In genomic region chr1:236455242-236455641, GRCh38 we compare ENCODE assay signal across 19 cellular contexts.
"Had no signal": no experiment of that assay in that cellular context is flagged by ENCODE, and none has a peak within 500 bp of the region (broad histone marks: within the 10 kb centered on the region; RNA-seq: fewer than 3 reads in every experiment).

No MANE protein-coding gene starts in this region.

- H3K27ac Mint-ChIP-seq: activated CD4-positive, alpha-beta T cell treated with anti-CD3 and anti-CD28 coated beads for 36 hours; activated CD8-positive, alpha-beta T cell treated with anti-CD3 and anti-CD28 coated beads for 36 hours; activated naive CD8-positive, alpha-beta T cell treated with anti-CD3 and anti-CD28 coated beads, Interleukin-2, amount 50 U/mL, for 24 hours; activated T-helper 1 cell treated with anti-CD3 and anti-CD28 coated beads, Interleukin-12 subunit alpha, Interleukin-12 subunit beta, Interleukin-2, Interleukin-4 antibody, amounts not matched to agents 30 ng/mL and 10 ng/mL and 1 ng/mL, durations not matched to agents 14 hours and 24 hours and 36 hours; naive thymus-derived CD4-positive, alpha-beta T cell; stimulated activated naive B cell treated with anti-CD40 and anti-IgM and Interleukin-4, amounts not matched to agents 10 μg/mL and 1 μg/mL and 100 μg/mL, for 72 hours had no signal

- H3K27me3 Mint-ChIP-seq: activated CD4-positive, alpha-beta T cell treated with anti-CD3 and anti-CD28 coated beads for 36 hours; activated naive CD8-positive, alpha-beta T cell treated with anti-CD3 and anti-CD28 coated beads, Interleukin-2, amount 50 U/mL, for 24 hours; naive thymus-derived CD4-positive, alpha-beta T cell had no signal

- H3K9me3 ChIP-seq: lower lobe of right lung, neutrophil, spleen, tibial nerve had no signal

- ATAC-seq: activated CD4-positive, alpha-beta T cell treated with anti-CD3 and anti-CD28 coated beads for 36 hours; activated CD8-positive, alpha-beta T cell treated with anti-CD3 and anti-CD28 coated beads for 36 hours; activated naive CD8-positive, alpha-beta T cell treated with anti-CD3 and anti-CD28 coated beads, Interleukin-2, amount 50 U/mL, for 24 hours; naive thymus-derived CD4-positive, alpha-beta T cell; sciatic nerve; stimulated activated naive B cell treated with anti-CD40 and anti-IgM and Interleukin-4, amounts not matched to agents 10 μg/mL and 1 μg/mL and 100 μg/mL, for 72 hours had no signal

- H3K4me3 Mint-ChIP-seq: activated CD4-positive, alpha-beta T cell treated with anti-CD3 and anti-CD28 coated beads for 36 hours; activated CD8-positive, alpha-beta T cell treated with anti-CD3 and anti-CD28 coated beads for 36 hours; activated naive CD8-positive, alpha-beta T cell treated with anti-CD3 and anti-CD28 coated beads, Interleukin-2, amount 50 U/mL, for 24 hours; activated T-helper 1 cell treated with anti-CD3 and anti-CD28 coated beads, Interleukin-12 subunit alpha, Interleukin-12 subunit beta, Interleukin-2, Interleukin-4 antibody, amounts not matched to agents 30 ng/mL and 10 ng/mL and 1 ng/mL, durations not matched to agents 14 hours and 24 hours and 36 hours; naive thymus-derived CD4-positive, alpha-beta T cell; stimulated activated naive B cell treated with anti-CD40 and anti-IgM and Interleukin-4, amounts not matched to agents 10 μg/mL and 1 μg/mL and 100 μg/mL, for 72 hours had no signal

- H3K27me3 ChIP-seq: neutrophil, tibial nerve had no signal

- H3K27ac ChIP-seq: coronary artery, lower lobe of right lung, neutrophil, spleen, tibial nerve, VCaP had no signal

- H3K9me3 Mint-ChIP-seq: activated CD8-positive, alpha-beta T cell treated with anti-CD3 and anti-CD28 coated beads for 36 hours; activated naive CD8-positive, alpha-beta T cell treated with anti-CD3 and anti-CD28 coated beads, Interleukin-2, amount 50 U/mL, for 24 hours; activated T-helper 1 cell treated with anti-CD3 and anti-CD28 coated beads, Interleukin-12 subunit alpha, Interleukin-12 subunit beta, Interleukin-2, Interleukin-4 antibody, amounts not matched to agents 30 ng/mL and 10 ng/mL and 1 ng/mL, durations not matched to agents 14 hours and 24 hours and 36 hours; naive thymus-derived CD4-positive, alpha-beta T cell had no signal

- H3K4me3 ChIP-seq: coronary artery, lower lobe of right lung, spleen, tibial nerve had no signal

- H3K4me1 ChIP-seq: lower lobe of right lung, spleen, tibial nerve had no signal

- H3K36me3 Mint-ChIP-seq: naive thymus-derived CD4-positive, alpha-beta T cell had no signal

- H3K36me3 ChIP-seq: lower lobe of right lung, neutrophil, spleen, tibial nerve had no signal

- DNase-seq: activated CD4-positive, alpha-beta T cell treated with anti-CD3 and anti-CD28 coated beads for 36 hours; activated CD8-positive, alpha-beta T cell treated with anti-CD3 and anti-CD28 coated beads for 36 hours; activated naive CD4-positive, alpha-beta T cell; activated naive CD8-positive, alpha-beta T cell treated with anti-CD3 and anti-CD28 coated beads, Interleukin-2, amount 50 U/mL, for 24 hours; caudate nucleus; effector CD4-positive, alpha-beta T cell; hippocampal formation; lower lobe of right lung; naive thymus-derived CD4-positive, alpha-beta T cell; spleen; stimulated activated CD4-positive, alpha-beta T cell treated with anti-CD3 and anti-CD28 coated beads, Interleukin-1b, Interleukin-23, amount 100 ng/mL, for 48 hours; stimulated activated naive B cell treated with anti-CD40 and anti-IgM and Interleukin-4, amounts not matched to agents 10 μg/mL and 1 μg/mL and 100 μg/mL, for 72 hours; T-helper 9 cell had no signal
